In genomic region chr5:169384661-169385060, GRCh38 we compare ENCODE assay signal across 17 cellular contexts.
DNase-seq lines count a peak whose midpoint lies in the region; ATAC-seq, FAIRE-seq and TF ChIP-seq lines count a peak whose summit lies in the region.
"Had no signal": no experiment of that assay in that cellular context is flagged by ENCODE, and none has a peak within 500 bp of the region (broad histone marks: within the 10 kb centered on the region; RNA-seq: fewer than 3 reads in every experiment).

No MANE protein-coding gene starts in this region.

- peaks cover 23% of the 10 kb centered on the region for H3K4me1 Mint-ChIP-seq in astrocyte (ENCODE audit: low read depth, unreplicated experiment)
- H3K4me1 Mint-ChIP-seq in effector memory CD8-positive, alpha-beta T cell (ENCODE audit: low read depth in 2 of 2) = no peaks in the 10 kb centered on the region

- H3K4me2 ChIP-seq in astrocyte (ENCODE audit: low read length) (no peak overlapping the region), smooth muscle cell (peak overlapping the region; percentile 4)
- H3K4me2 ChIP-seq: BLaER1 had no signal

- WGBS in smooth muscle cell (ENCODE audit: low lambda C conversion rate) = 15% methylated on average over 5 of the region's 5 CpGs
- WGBS in psoas muscle, 3 donors = 29 to 36% (median 36%) methylated on average over 5 of the region's 5 CpGs

- intact Hi-C loops in psoas muscle (cut with DNase I) = loop anchor here in 1 of 2 donors (2.0 kb wide), 1 partner anchor 20 kb away; no protein-coding TSS in a partner anchor

- no peak overlapping the region for H3K4me3 Mint-ChIP-seq in astrocyte (ENCODE audit: unreplicated experiment)
- no peak overlapping the region for H3K4me3 Mint-ChIP-seq in effector memory CD8-positive, alpha-beta T cell

- no peaks in the 10 kb centered on the region for H3K36me3 Mint-ChIP-seq in astrocyte (ENCODE audit: low read depth, unreplicated experiment)
- no peaks in the 10 kb centered on the region for H3K36me3 Mint-ChIP-seq in effector memory CD8-positive, alpha-beta T cell (ENCODE audit: insufficient read depth)

- DNase-seq in H4 (ENCODE audit: low spot score) (peak; percentile 69), astrocyte (ENCODE audit: low read depth) (peak; percentile 68), myocyte (ENCODE audit: low read depth) (peak; percentile 40), smooth muscle cell (lab: John Stamatoyannopoulos, UW; ENCODE audit: unreplicated experiment) (no peak), psoas muscle (no peak), GM10248 (ENCODE audit: extremely low spot score) (no peak)
- no peak for DNase-seq in effector memory CD8-positive, alpha-beta T cell
- DNase-seq: DMS 273 treated with DMSO at 0.1 percent for 48 hours, EL, H7, Karpas-422, NCI-H1417 treated with DMSO at 0.1 percent for 48 hours, NCI-H2029 treated with DMSO at 0.1 percent for 48 hours, NCI-H510A, RPMI8226 had no signal

- no peaks in the 10 kb centered on the region for H3F3A ChIP-seq in smooth muscle cell (ENCODE audit: low read depth)

- FAIRE-seq in astrocyte (lab: Jason Lieb, UNC) = no peak

- TF ChIP-seq CTCF in astrocyte (IDR thresholded peaks at IDR 0.05; ENCODE audit: insufficient read depth, low read depth, low read length) (no peak), smooth muscle cell (IDR thresholded peaks at IDR 0.05; ENCODE audit: borderline replicate concordance, insufficient read depth, poor library complexity, severe bottlenecking) (no peak), psoas muscle (IDR thresholded peaks at IDR 0.05) (no peak), GM10248 (IDR thresholded peaks at IDR 0.05; ENCODE audit: control extremely low read depth, extremely low read depth, low read depth, missing control alignments) (no peak)

- H2AFZ ChIP-seq in astrocyte (ENCODE audit: low read depth, low read length) = no peak overlapping the region
- no peak overlapping the region for H2AFZ ChIP-seq in smooth muscle cell (ENCODE audit: low read depth)

- POLR2A ChIA-PET in GM10248 (lab: Yijun Ruan, JAX) = no interaction called here

- H3K9ac ChIP-seq in astrocyte (ENCODE audit: low read length) = no peak overlapping the region
- no peak overlapping the region for H3K9ac ChIP-seq in smooth muscle cell (ENCODE audit: low read depth)
- H3K9ac ChIP-seq: BLaER1 had no signal

- H4K20me1 ChIP-seq in astrocyte (ENCODE audit: insufficient read depth, low read length) = no peaks in the 10 kb centered on the region
- H4K20me1 ChIP-seq in smooth muscle cell (ENCODE audit: low read depth) = no peaks in the 10 kb centered on the region
- H4K20me1 ChIP-seq: BLaER1 had no signal

- no peaks in the 10 kb centered on the region for H3K36me3 ChIP-seq in astrocyte (ENCODE audit: insufficient read depth, low read length)
- no peaks in the 10 kb centered on the region for H3K36me3 ChIP-seq in smooth muscle cell (ENCODE audit: low read depth)
- H3K36me3 ChIP-seq in psoas muscle (ENCODE audit: insufficient read depth in 1 of 2, low read depth in 1 of 2) = no peaks in the 10 kb centered on the region
- H3K36me3 ChIP-seq: BLaER1, SJCRH30 had no signal

- H3K79me2 ChIP-seq in astrocyte (ENCODE audit: insufficient read depth, low read length) (no peaks in the 10 kb centered on the region), smooth muscle cell (ENCODE audit: low read depth) (no peaks in the 10 kb centered on the region)

- H3K4me1 ChIP-seq in astrocyte (ENCODE audit: insufficient read depth, low read length) = no peaks in the 10 kb centered on the region
- H3K4me1 ChIP-seq in smooth muscle cell (ENCODE audit: low read depth) = no peaks in the 10 kb centered on the region
- no peaks in the 10 kb centered on the region for H3K4me1 ChIP-seq in psoas muscle
- H3K4me1 ChIP-seq: BLaER1, SJCRH30 had no signal

- H3K9me3 ChIP-seq in astrocyte (ENCODE audit: insufficient read depth, low read depth, low read length) = no peaks in the 10 kb centered on the region
- H3K9me3 ChIP-seq in smooth muscle cell (replicated peaks; ENCODE audit: low read depth) = no peaks in the 10 kb centered on the region
- H3K9me3 ChIP-seq in psoas muscle = no peaks in the 10 kb centered on the region
- H3K9me3 ChIP-seq: SJCRH30 had no signal

- no peaks in the 10 kb centered on the region for H3K27me3 ChIP-seq in astrocyte (ENCODE audit: insufficient read depth, low read length)
- H3K27me3 ChIP-seq in smooth muscle cell (ENCODE audit: low read depth) = no peaks in the 10 kb centered on the region
- H3K27me3 ChIP-seq in psoas muscle (ENCODE audit: insufficient read depth in 3 of 3, low read length in 2 of 3) = no peaks in the 10 kb centered on the region
- H3K27me3 ChIP-seq: BLaER1, SJCRH30 had no signal

- ATAC-seq in psoas muscle = no peak
- no peak for ATAC-seq in effector memory CD8-positive, alpha-beta T cell (replicated peaks)

- H3K4me3 ChIP-seq in astrocyte (ENCODE audit: insufficient read depth, low read depth, low read length) = no peak overlapping the region
- no peak overlapping the region for H3K4me3 ChIP-seq in smooth muscle cell
- H3K4me3 ChIP-seq in psoas muscle = no peak overlapping the region
- H3K4me3 ChIP-seq: BLaER1, SJCRH30 had no signal

- H3K27ac ChIP-seq in astrocyte (ENCODE audit: low read depth, low read length) (no peak overlapping the region), smooth muscle cell (ENCODE audit: low read depth) (no peak overlapping the region), psoas muscle (no peak overlapping the region)
- H3K27ac ChIP-seq: BLaER1, SJCRH30 had no signal

- CTCF ChIA-PET in GM10248 (lab: Yijun Ruan, JAX) = no interaction called here

- H3K27me3 Mint-ChIP-seq in astrocyte (ENCODE audit: low read depth, unreplicated experiment) = peaks cover 2% of the 10 kb centered on the region
- H3K27me3 Mint-ChIP-seq in effector memory CD8-positive, alpha-beta T cell = peaks cover 0 to 6% of the 10 kb centered on the region in 2 donors

- no peaks in the 10 kb centered on the region for H3K9me3 Mint-ChIP-seq in astrocyte (ENCODE audit: unreplicated experiment)
- H3K9me3 Mint-ChIP-seq in effector memory CD8-positive, alpha-beta T cell = peaks cover 0 to 1% of the 10 kb centered on the region in 2 donors

- H3K27ac Mint-ChIP-seq in astrocyte (ENCODE audit: unreplicated experiment) = peak overlapping the region; percentile 78
- H3K27ac Mint-ChIP-seq in effector memory CD8-positive, alpha-beta T cell = no peak overlapping the region

Comparison
In these comparisons a context has a peak if more than half of its experiments do, and no peak if none do; other contexts are left out.
1. DNase-seq: peak in H4 (single experiment), astrocyte (single experiment) and myocyte (single experiment); none in smooth muscle cell (single experiment), psoas muscle (0 of 2), GM10248 (single experiment) and effector memory CD8-positive, alpha-beta T cell (0 of 3).